ENCODE assay signal across 28 cellular contexts in genomic region chr12:124511259-124511985, GRCh38. TPM values are rescaled to one million over a fixed set of nuclear protein-coding genes. Genes with fewer than 3 reads are reported as not detected.
DNase-seq lines count a peak whose midpoint lies in the region; ATAC-seq and TF ChIP-seq lines count a peak whose summit lies in the region.
"Had no signal": no experiment of that assay in that cellular context is flagged by ENCODE, and none has a peak within 500 bp of the region (broad histone marks: within the 10 kb centered on the region; RNA-seq: fewer than 3 reads in every experiment).

No MANE protein-coding gene starts in this region.

- H2AK5ac ChIP-seq in mesendoderm (ENCODE audit: low read length) = no peak overlapping the region

- H3K79me1 ChIP-seq in mesendoderm (ENCODE audit: low read length) = peaks cover 48% of the 10 kb centered on the region

- WGBS in mesendoderm (ENCODE audit: extremely low coverage, insufficient coverage, low lambda C conversion rate) = no CpG with 5 or more reads among the region's 23 CpGs

- no peak overlapping the region for H3K9ac ChIP-seq in mesendoderm (ENCODE audit: low read length)

- no peak overlapping the region for H3K23ac ChIP-seq in mesendoderm (ENCODE audit: low read length)

- H3K4me3 ChIP-seq in cardiac muscle cell = no peak overlapping the region
- H3K4me3 ChIP-seq in mesendoderm (ENCODE audit: low read length) = no peak overlapping the region
- H3K4me3 ChIP-seq: esophagus squamous epithelium, MG63, SK-N-MC had no signal

- H3K27ac ChIP-seq in cardiac muscle cell (peak overlapping the region; percentile 90), mesendoderm (ENCODE audit: low read depth, low read length) (no peak overlapping the region), substantia nigra (ENCODE audit: low read depth, low read length, poor library complexity, severe bottlenecking) (peak overlapping the region; percentile 85)
- H3K27ac ChIP-seq: SK-N-MC had no signal

- no peak for TF ChIP-seq CTCF in cardiac muscle cell (IDR thresholded peaks at IDR 0.05; ENCODE audit: low read depth, low read length)
- TF ChIP-seq CTCF in WTC11 (IDR thresholded peaks at IDR 0.05) = no peak

- no peak overlapping the region for H2BK5ac ChIP-seq in mesendoderm (ENCODE audit: low read length)

- H3K9me3 Mint-ChIP-seq in WTC11 = no peaks in the 10 kb centered on the region
- H3K9me3 Mint-ChIP-seq: effector memory CD8-positive, alpha-beta T cell; nephron progenitor cell had no signal

- no peak for DNase-seq in cardiac muscle cell (ENCODE audit: low read depth in 1 of 2, low spot score in 1 of 2)
- no peak for DNase-seq in Right ventricle myocardium inferior (ENCODE audit: missing footprints)
- no peak for DNase-seq in WTC11 (ENCODE audit: low spot score)
- DNase-seq in mesendoderm = no peak
- no peak for DNase-seq in substantia nigra (lab: John Stamatoyannopoulos, UW)
- no peak for DNase-seq in NCI-H146 (lab: John Stamatoyannopoulos, UW)
- no peak for DNase-seq in NCI-H748 (lab: John Stamatoyannopoulos, UW; ENCODE audit: unreplicated experiment)
- DNase-seq in stimulated activated CD4-positive, alpha-beta T cell treated with anti-CD3 and anti-CD28 coated beads, Interleukin-4, amount 100 ng/mL, for 24 hours = no peak
- DNase-seq: activated CD4-positive, CD25-positive, alpha-beta regulatory T cell treated with anti-CD3 and anti-CD28 coated beads, Interleukin-2, amount 50 U/mL, for 72 hours; activated CD8-positive, alpha-beta T cell treated with anti-CD3 and anti-CD28 coated beads, Interleukin-2, amount 10 ng/mL, durations not matched to agents 7 days and 5 days; activated naive CD4-positive, alpha-beta T cell treated with Interleukin-2 at 50 U/mL for 16 hours; activated T-cell treated with anti-CD3 and anti-CD28 coated beads, Interleukin-2, amount 50 U/mL, for 1 hour; amygdala; cerebellar nuclear complex; COR-L47; effector memory CD8-positive, alpha-beta T cell; esophagus squamous epithelium; MG63; midbrain; NCI-H1436 treated with DMSO at 0.1 percent for 48 hours; NCI-H2171; NCI-H774; nephron progenitor cell; OCI-M1 had no signal

- H3K27ac Mint-ChIP-seq in WTC11 = peak overlapping the region; percentile 98; the same call in 1 of the 2 replicates
- H3K27ac Mint-ChIP-seq: activated CD8-positive, alpha-beta T cell treated with anti-CD3 and anti-CD28 coated beads, Interleukin-2, amount 10 ng/mL, durations not matched to agents 7 days and 5 days; B cell had no signal

- peak overlapping the region; percentile 25 for H3K56ac ChIP-seq in mesendoderm (ENCODE audit: low read length)

- peaks cover 78% of the 10 kb centered on the region for H3K79me2 ChIP-seq in mesendoderm (ENCODE audit: control insufficient read depth, insufficient read depth, low read length)

- H2BK15ac ChIP-seq in mesendoderm (replicated peaks; ENCODE audit: low read depth) = no peak overlapping the region

- no peak overlapping the region for H3K4me2 ChIP-seq in mesendoderm (ENCODE audit: low read length)

- H3K36me3 Mint-ChIP-seq in WTC11 = peaks cover 11% of the 10 kb centered on the region

- H3K27me3 Mint-ChIP-seq in WTC11 (ENCODE audit: low read depth) = no peaks in the 10 kb centered on the region
- H3K27me3 Mint-ChIP-seq: B cell; effector memory CD8-positive, alpha-beta T cell; progenitor cell of endocrine pancreas had no signal

- CTCF ChIA-PET in WTC11 (lab: Charles Lee) = interaction anchor here (2.3 kb wide), 1 partner anchor 11 kb away, joined by 12 read pairs; no protein-coding TSS in a partner anchor

- no peak overlapping the region for H4K8ac ChIP-seq in mesendoderm (ENCODE audit: low read depth, low read length)

- H4K5ac ChIP-seq in mesendoderm (ENCODE audit: low read length) = no peak overlapping the region

- POLR2A ChIA-PET in WTC11 (lab: Charles Lee) = no interaction called here

- H3K36me3 ChIP-seq in cardiac muscle cell (no peaks in the 10 kb centered on the region), mesendoderm (ENCODE audit: control insufficient read depth, insufficient read depth, low read length) (peaks cover 1% of the 10 kb centered on the region)

- intact Hi-C loops in Right ventricle myocardium inferior (cut with DNase I) = no loop called here

- H3K4me1 ChIP-seq in cardiac muscle cell (ENCODE audit: low read depth) = peaks cover 60% of the 10 kb centered on the region
- H3K4me1 ChIP-seq in mesendoderm (ENCODE audit: control insufficient read depth, low read depth, low read length) = peaks cover 22% of the 10 kb centered on the region

- no peak overlapping the region for H2BK120ac ChIP-seq in mesendoderm (ENCODE audit: low read depth, low read length)

- H3K4me3 Mint-ChIP-seq in WTC11 = no peak overlapping the region
- H3K4me3 Mint-ChIP-seq: activated CD8-positive, alpha-beta T cell treated with anti-CD3 and anti-CD28 coated beads, Interleukin-2, amount 10 ng/mL, durations not matched to agents 7 days and 5 days; B cell; effector memory CD8-positive, alpha-beta T cell had no signal

- H3K9me3 ChIP-seq in cardiac muscle cell (ENCODE audit: low read depth) = no peaks in the 10 kb centered on the region
- H3K9me3 ChIP-seq: esophagus squamous epithelium, MG63 had no signal

- no peak overlapping the region for H3K18ac ChIP-seq in mesendoderm (ENCODE audit: low read length)

- peaks cover 75% of the 10 kb centered on the region for H3K4me1 Mint-ChIP-seq in WTC11

- H3K4ac ChIP-seq in mesendoderm (ENCODE audit: low read depth, low read length) = no peak overlapping the region

- ATAC-seq in Right ventricle myocardium inferior = no peak
- no peak for ATAC-seq in WTC11
- ATAC-seq: activated CD8-positive, alpha-beta T cell treated with anti-CD3 and anti-CD28 coated beads, Interleukin-2, amount 10 ng/mL, durations not matched to agents 7 days and 5 days; effector memory CD8-positive, alpha-beta T cell; HCT116 had no signal

- no peaks in the 10 kb centered on the region for H3K27me3 ChIP-seq in cardiac muscle cell
- H3K27me3 ChIP-seq in mesendoderm (ENCODE audit: insufficient read depth, low read length, poor library complexity) = no peaks in the 10 kb centered on the region
- H3K27me3 ChIP-seq: esophagus squamous epithelium, MG63 had no signal

TF ChIP-seq in WTC11, 78 proteins besides CTCF, POLR2A, EP300 and RAD21:
- TF ChIP-seq ATF6 (CRISPR knock-in tag; IDR thresholded peaks at IDR 0.05) (no peak), PRDM15 (CRISPR knock-in tag; IDR thresholded peaks at IDR 0.05) (peak; percentile 11; the same call in 1 of the 2 replicates)

RNA-seq across cellular contexts. Expression of gene NCOR2, which starts 56.0 kb away (rescaled TPM):
- total RNA-seq in cardiac muscle cell (57.4 and 113 TPM in 2 replicates), Right ventricle myocardium inferior (134 TPM), WTC11 (2021) (283 to 326 TPM (median 304 TPM) in 3 replicates)
- 98.5 and 153 TPM in 2 replicates for polyA plus RNA-seq in cardiac muscle cell
- polyA plus RNA-seq in mesendoderm (2013, experiment 1 of 2) = 129 TPM
- polyA plus RNA-seq in mesendoderm (2013, experiment 2 of 2) = 129 TPM
